1 cellular context compared by ENCODE assay signal in the genomic region with DNA sequence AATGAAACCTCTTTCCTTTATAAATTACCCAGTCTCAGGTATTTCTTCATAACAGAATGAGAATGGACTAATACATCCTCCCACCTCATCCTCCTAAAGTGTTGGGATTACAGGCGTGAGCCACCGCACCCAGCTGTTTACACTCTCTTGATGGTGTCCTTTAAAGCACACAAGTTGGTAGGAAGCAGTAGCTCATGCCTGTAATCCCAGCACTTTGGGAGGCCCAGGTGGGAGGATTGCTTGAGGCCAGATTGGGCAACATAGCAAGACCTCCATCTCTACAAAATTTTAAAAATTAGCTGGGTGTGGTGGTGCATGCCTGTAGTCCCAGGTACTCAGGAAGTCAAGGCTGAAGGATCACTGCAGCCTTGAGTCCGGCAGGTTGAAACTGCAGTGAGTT. TPM values are rescaled to one million over a fixed set of nuclear protein-coding genes. Genes with fewer than 3 reads are reported as not detected.
"Had no signal": no experiment of that assay in that cellular context is flagged by ENCODE, and none has a peak within 500 bp of the region (broad histone marks: within the 10 kb centered on the region; RNA-seq: fewer than 3 reads in every experiment).

No MANE protein-coding gene starts in this region.

RNA-seq across cellular contexts. Expression of a gene that starts 23.3 kb away (rescaled TPM):
- total RNA-seq: H4 had no signal
